In genomic region chr1:102834688-102835320, GRCh38 we compare ENCODE assay signal across 25 cellular contexts.
DNase-seq lines count a peak whose midpoint lies in the region; ATAC-seq, FAIRE-seq and TF ChIP-seq lines count a peak whose summit lies in the region.
"Had no signal": no experiment of that assay in that cellular context is flagged by ENCODE, and none has a peak within 500 bp of the region (broad histone marks: within the 10 kb centered on the region; RNA-seq: fewer than 3 reads in every experiment).

No MANE protein-coding gene starts in this region.

- H3K4me1 ChIP-seq in ACC112 (ENCODE audit: control insufficient read depth, insufficient read depth, low read length, unreplicated experiment) (no peaks in the 10 kb centered on the region), astrocyte (ENCODE audit: insufficient read depth, low read length) (peaks cover 8% of the 10 kb centered on the region), breast epithelium (no peaks in the 10 kb centered on the region), left lung (no peaks in the 10 kb centered on the region), tibial artery (no peaks in the 10 kb centered on the region)
- H3K4me1 ChIP-seq: SJSA1 had no signal

- peak; percentile 64 for DNase-seq in HS-5 (ENCODE audit: low read depth)
- peak; percentile 35 for DNase-seq in astrocyte (ENCODE audit: low read depth)
- peak; percentile 61 for DNase-seq in islet precursor cell
- no peak for DNase-seq in breast epithelium (ENCODE audit: low spot score in 2 of 2)
- no peak for DNase-seq in left lung
- no peak for DNase-seq in tibial artery
- DNase-seq: activated CD8-positive, alpha-beta memory T cell treated with anti-CD3 and anti-CD28 coated beads for 24 hours; activated naive CD8-positive, alpha-beta T cell treated with anti-CD3 and anti-CD28 coated beads, Interleukin-2, amount 10 ng/mL, durations not matched to agents 7 days and 5 days; CD8-positive, alpha-beta T cell; DMS79; erythroblast; GOT3; KBM-7; mammary epithelial cell; natural killer cell; NCI-H1092 treated with DMSO at 0.1 percent for 48 hours; NCI-H2107; NCI-H526 had no signal

- no peak for TF ChIP-seq POLR2A in breast epithelium (IDR thresholded peaks at IDR 0.05)

- H3K36me3 ChIP-seq in ACC112 (ENCODE audit: insufficient read depth, low read length) (no peaks in the 10 kb centered on the region), astrocyte (ENCODE audit: insufficient read depth, low read length) (no peaks in the 10 kb centered on the region), breast epithelium (no peaks in the 10 kb centered on the region), left lung (no peaks in the 10 kb centered on the region), tibial artery (no peaks in the 10 kb centered on the region)
- H3K36me3 ChIP-seq: SJSA1 had no signal

- H3K4me1 Mint-ChIP-seq in astrocyte (ENCODE audit: low read depth, unreplicated experiment) = peaks cover 8% of the 10 kb centered on the region
- H3K4me1 Mint-ChIP-seq: activated naive CD8-positive, alpha-beta T cell treated with anti-CD3 and anti-CD28 coated beads, Interleukin-2, amount 10 ng/mL, durations not matched to agents 7 days and 5 days; natural killer cell had no signal

- TF ChIP-seq CTCF in astrocyte (IDR thresholded peaks at IDR 0.05; ENCODE audit: insufficient read depth, low read depth, low read length) = no peak
- TF ChIP-seq CTCF in breast epithelium (IDR thresholded peaks at IDR 0.05) = no peak
- no peak for TF ChIP-seq CTCF in left lung (IDR thresholded peaks at IDR 0.05)
- TF ChIP-seq CTCF in tibial artery (IDR thresholded peaks at IDR 0.05) = no peak

- no peaks in the 10 kb centered on the region for H3K27me3 ChIP-seq in ACC112 (ENCODE audit: insufficient read depth, low read length)
- no peaks in the 10 kb centered on the region for H3K27me3 ChIP-seq in astrocyte (ENCODE audit: insufficient read depth, low read length)
- no peaks in the 10 kb centered on the region for H3K27me3 ChIP-seq in breast epithelium
- H3K27me3 ChIP-seq in left lung = no peaks in the 10 kb centered on the region
- no peaks in the 10 kb centered on the region for H3K27me3 ChIP-seq in tibial artery
- H3K27me3 ChIP-seq: SJSA1 had no signal

- H4K20me1 ChIP-seq in astrocyte (ENCODE audit: insufficient read depth, low read length) = no peaks in the 10 kb centered on the region

- no peaks in the 10 kb centered on the region for H3K36me3 Mint-ChIP-seq in astrocyte (ENCODE audit: low read depth, unreplicated experiment)
- H3K36me3 Mint-ChIP-seq: activated naive CD8-positive, alpha-beta T cell treated with anti-CD3 and anti-CD28 coated beads, Interleukin-2, amount 10 ng/mL, durations not matched to agents 7 days and 5 days; CD8-positive, alpha-beta T cell; natural killer cell had no signal

- peak overlapping the region; percentile 32 for H3K9ac ChIP-seq in astrocyte (ENCODE audit: low read length)

- H3K79me2 ChIP-seq in ACC112 (ENCODE audit: control insufficient read depth, insufficient read depth, low read length, unreplicated experiment) (no peaks in the 10 kb centered on the region), astrocyte (ENCODE audit: insufficient read depth, low read length) (no peaks in the 10 kb centered on the region)

- no peak overlapping the region for H2AFZ ChIP-seq in ACC112 (ENCODE audit: low read length, unreplicated experiment)
- no peak overlapping the region for H2AFZ ChIP-seq in astrocyte (ENCODE audit: low read depth, low read length)

- H3K27ac ChIP-seq in ACC112 (ENCODE audit: low read depth, low read length) (peak overlapping the region; percentile 10; the same call in 1 of the 2 replicates), astrocyte (ENCODE audit: low read depth, low read length) (peak overlapping the region; percentile 74), breast epithelium (no peak overlapping the region), left lung (no peak overlapping the region), tibial artery (no peak overlapping the region)
- H3K27ac ChIP-seq: SJSA1, skin epidermis had no signal

- no peak for ATAC-seq in GM21825 (IDR thresholded peaks at IDR 0.05; ENCODE audit: unreplicated experiment)
- no peak for ATAC-seq in left lung
- ATAC-seq: activated CD4-positive, CD25-positive, alpha-beta regulatory T cell treated with anti-CD3 and anti-CD28 coated beads, Interleukin-2, amount 50 U/mL, for 24 hours; CD8-positive, alpha-beta T cell; natural killer cell had no signal

- no peak overlapping the region for H3K4me3 Mint-ChIP-seq in astrocyte (ENCODE audit: unreplicated experiment)
- H3K4me3 Mint-ChIP-seq: activated naive CD8-positive, alpha-beta T cell treated with anti-CD3 and anti-CD28 coated beads, Interleukin-2, amount 10 ng/mL, durations not matched to agents 7 days and 5 days; CD8-positive, alpha-beta T cell; natural killer cell had no signal

- H3K27me3 Mint-ChIP-seq in astrocyte (ENCODE audit: low read depth, unreplicated experiment) = peaks cover 2% of the 10 kb centered on the region
- H3K27me3 Mint-ChIP-seq: activated naive CD8-positive, alpha-beta T cell treated with anti-CD3 and anti-CD28 coated beads, Interleukin-2, amount 10 ng/mL, durations not matched to agents 7 days and 5 days; progenitor cell of endocrine pancreas had no signal

- H3K9me3 ChIP-seq in astrocyte (ENCODE audit: insufficient read depth, low read depth, low read length) (no peaks in the 10 kb centered on the region), breast epithelium (peaks cover 0 to 9% of the 10 kb centered on the region in 2 donors), left lung (peaks cover 0 to 33% of the 10 kb centered on the region in 2 donors), tibial artery (no peaks in the 10 kb centered on the region)
- H3K9me3 ChIP-seq: SJSA1 had no signal

- FAIRE-seq in astrocyte (lab: Jason Lieb, UNC) = peak; percentile 43
- FAIRE-seq: islet of Langerhans had no signal

- no peak overlapping the region for H3K27ac Mint-ChIP-seq in astrocyte (ENCODE audit: unreplicated experiment)
- H3K27ac Mint-ChIP-seq: activated naive CD8-positive, alpha-beta T cell treated with anti-CD3 and anti-CD28 coated beads, Interleukin-2, amount 10 ng/mL, durations not matched to agents 7 days and 5 days; CD8-positive, alpha-beta T cell; natural killer cell; progenitor cell of endocrine pancreas had no signal

- intact Hi-C loops in breast epithelium (cut with DNase I; ENCODE audit: low total_unique reads) = no loop called here
- intact Hi-C loops in left lung (cut with DNase I) = no loop called here
- intact Hi-C loops in tibial artery (cut with DNase I; ENCODE audit: low total_unique reads) = no loop called here

- H3K9me3 Mint-ChIP-seq in astrocyte (ENCODE audit: unreplicated experiment) = peaks cover 13% of the 10 kb centered on the region

- H3K4me3 ChIP-seq in ACC112 (ENCODE audit: low read depth, low read length) (no peak overlapping the region), astrocyte (ENCODE audit: insufficient read depth, low read depth, low read length) (no peak overlapping the region), breast epithelium (no peak overlapping the region), left lung (no peak overlapping the region), tibial artery (no peak overlapping the region)
- H3K4me3 ChIP-seq: SJSA1, skin epidermis had no signal

- peak overlapping the region; percentile 43 for H3K4me2 ChIP-seq in astrocyte (ENCODE audit: low read length)

Comparison
In these comparisons a context has a peak if more than half of its experiments do, and no peak if none do; other contexts are left out.
1. H3K27ac ChIP-seq: peak in ACC112 (single experiment) and astrocyte (single experiment); none in breast epithelium (0 of 2), left lung (0 of 2) and tibial artery (0 of 2).
2. DNase-seq: peak in HS-5 (single experiment), astrocyte (single experiment) and islet precursor cell (single experiment); none in breast epithelium (0 of 2), left lung (0 of 2) and tibial artery (0 of 2).